Comparison of ENCODE assay signal across 2 cellular contexts in genomic region chr15:66658057-66658456, GRCh38.
TF ChIP-seq lines count a peak whose summit lies in the region.

No MANE protein-coding gene starts in this region.

TF ChIP-seq in liver, 16 proteins besides CTCF, POLR2A, EP300 and RAD21:
- TF ChIP-seq GABPA (IDR thresholded peaks at IDR 0.05 in 1 of 2, conservative IDR thresholded peaks at IDR 0.05 in 1 of 2), result no peak
- TF ChIP-seq ZBTB33 (IDR thresholded peaks at IDR 0.05), result no peak
- no peak for TF ChIP-seq HNF4A (conservative IDR thresholded peaks at IDR 0.05)
- TF ChIP-seq NR2F2 (IDR thresholded peaks at IDR 0.05), result peak; percentile 19

TF ChIP-seq in HepG2, 621 proteins besides CTCF, POLR2A, EP300 and RAD21:
- TF ChIP-seq PHF5A (CRISPR knock-in tag; IDR thresholded peaks at IDR 0.05; ENCODE audit: low read depth, unreplicated experiment) (no peak), TRAFD1 (CRISPR knock-in tag; IDR thresholded peaks at IDR 0.05; ENCODE audit: borderline replicate concordance) (no peak), AGO2 (optimal IDR thresholded peaks at IDR 0.05; ENCODE audit: low read depth, low read length) (no peak), CREB1 (IDR thresholded peaks at IDR 0.05) (no peak), CREB1 (CRISPR knock-in tag; IDR thresholded peaks at IDR 0.05) (no peak), ZFP62 (CRISPR knock-in tag; IDR thresholded peaks at IDR 0.05) (no peak), HNRNPK (IDR thresholded peaks at IDR 0.05; ENCODE audit: low read depth, low read length, poor library complexity, severe bottlenecking) (no peak), KLF16 (CRISPR knock-in tag; IDR thresholded peaks at IDR 0.05) (no peak), ZBED4 (CRISPR knock-in tag; IDR thresholded peaks at IDR 0.05; ENCODE audit: borderline replicate concordance) (no peak), LCORL (IDR thresholded peaks at IDR 0.05) (no peak), LCORL (CRISPR knock-in tag; IDR thresholded peaks at IDR 0.05) (no peak), SOX13 (IDR thresholded peaks at IDR 0.05) (no peak), SOX13 (CRISPR knock-in tag; conservative IDR thresholded peaks at IDR 0.05 in 1 of 2, IDR thresholded peaks at IDR 0.05 in 1 of 2) (no peak), FIP1L1 (IDR thresholded peaks at IDR 0.05; ENCODE audit: borderline replicate concordance, insufficient read depth, low read depth, low read length) (no peak), ZSCAN25 (CRISPR knock-in tag; IDR thresholded peaks at IDR 0.05) (no peak), SETDB1 (CRISPR knock-in tag; IDR thresholded peaks at IDR 0.05; ENCODE audit: borderline replicate concordance) (no peak), ZNF777 (CRISPR knock-in tag; IDR thresholded peaks at IDR 0.05) (no peak), THYN1 (CRISPR knock-in tag; IDR thresholded peaks at IDR 0.05; ENCODE audit: borderline replicate concordance, low read depth) (no peak), NONO (IDR thresholded peaks at IDR 0.05) (no peak), NONO (CRISPR knock-in tag; conservative IDR thresholded peaks at IDR 0.05) (no peak), RNF2 (conservative IDR thresholded peaks at IDR 0.05; ENCODE audit: low read depth) (no peak), PRMT3 (CRISPR knock-in tag; IDR thresholded peaks at IDR 0.05; ENCODE audit: borderline replicate concordance, low read depth) (no peak)
